ENCODE assay signal across 1 cellular context in genomic region chr6:5138995-5139827, GRCh38.
TF ChIP-seq lines count a peak whose summit lies in the region.

No MANE protein-coding gene starts in this region.

TF ChIP-seq in WTC11, 78 proteins besides CTCF, POLR2A, EP300 and RAD21 (continued from another document):
- TF ChIP-seq AFF4 (CRISPR knock-in tag; IDR thresholded peaks at IDR 0.05; ENCODE audit: borderline replicate concordance) (no peak), JAZF1 (CRISPR knock-in tag; IDR thresholded peaks at IDR 0.05) (no peak), SP1 (CRISPR knock-in tag; conservative IDR thresholded peaks at IDR 0.05) (no peak), CBFB (CRISPR knock-in tag; IDR thresholded peaks at IDR 0.05; ENCODE audit: low read depth) (no peak), ZMAT4 (CRISPR knock-in tag; IDR thresholded peaks at IDR 0.05) (no peak), ZNF423 (CRISPR knock-in tag; IDR thresholded peaks at IDR 0.05) (no peak), USF1 (CRISPR knock-in tag; IDR thresholded peaks at IDR 0.05) (no peak), GRHL2 (CRISPR knock-in tag; IDR thresholded peaks at IDR 0.05; ENCODE audit: insufficient replicate concordance, severe bottlenecking) (no peak), EMX1 (CRISPR knock-in tag; IDR thresholded peaks at IDR 0.05) (no peak), ATF3 (CRISPR knock-in tag; conservative IDR thresholded peaks at IDR 0.05) (no peak), IRF1 (CRISPR knock-in tag; IDR thresholded peaks at IDR 0.05) (no peak), ZNF281 (CRISPR knock-in tag; IDR thresholded peaks at IDR 0.05) (no peak), PRDM15 (CRISPR knock-in tag; IDR thresholded peaks at IDR 0.05) (no peak)
